ENCODE assay signal across 1 cellular context in genomic region chr14:72547999-72548398, GRCh38.
TF ChIP-seq lines count a peak whose summit lies in the region.

No MANE protein-coding gene starts in this region.

TF ChIP-seq in IMR-90, 13 proteins besides CTCF, POLR2A, EP300 and RAD21 (continued from another document):
- TF ChIP-seq MXI1 (IDR thresholded peaks at IDR 0.05; ENCODE audit: borderline replicate concordance, low read depth, low read length) (no peak), USF2 (IDR thresholded peaks at IDR 0.05; ENCODE audit: low read depth, low read length) (no peak)
